Comparison of ENCODE assay signal across 8 cellular contexts in the genomic region with DNA sequence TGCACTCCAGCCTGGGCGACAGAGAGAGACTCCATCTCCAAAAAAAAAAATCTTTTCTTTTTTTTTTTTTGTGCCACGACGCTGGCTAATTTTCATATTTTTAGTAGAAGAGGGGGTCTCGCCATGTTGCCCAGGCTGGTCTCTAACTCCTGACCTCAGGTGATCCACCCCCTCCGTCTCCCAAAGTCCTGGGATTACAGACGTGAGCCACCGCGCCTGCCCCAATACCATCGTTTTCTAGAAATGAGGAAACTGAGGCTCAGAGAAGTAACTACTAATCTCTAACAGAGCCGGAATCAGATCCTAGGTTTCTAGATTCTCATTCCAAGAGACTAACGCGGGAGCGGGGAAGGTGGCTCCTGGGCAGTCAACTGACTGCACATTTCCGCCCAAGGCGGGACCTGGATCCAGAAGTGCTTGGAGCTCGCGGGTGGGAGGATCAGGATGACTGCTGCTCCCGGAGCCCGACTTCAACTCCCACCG. TPM values are rescaled to one million over a fixed set of nuclear protein-coding genes. Genes with fewer than 3 reads are reported as not detected.
DNase-seq lines count a peak whose midpoint lies in the region; ATAC-seq and TF ChIP-seq lines count a peak whose summit lies in the region.

No MANE protein-coding gene starts in this region.

- no peak for TF ChIP-seq POLR2A in gastroesophageal sphincter (IDR thresholded peaks at IDR 0.05)
- no peak for TF ChIP-seq POLR2A in prostate gland (IDR thresholded peaks at IDR 0.05)

- 0% methylated on average over 1 of the region's 20 CpGs; no CpG with 5 or more reads in 1 of the 2 donors for WGBS in gastroesophageal sphincter (ENCODE audit: low coverage in 1 of 2), 2 donors
- under 1% methylated on average over 19 of the region's 20 CpGs for WGBS in prostate gland

- ATAC-seq in HG03095 (IDR thresholded peaks at IDR 0.05; ENCODE audit: unreplicated experiment) (peak; percentile 18), gastroesophageal sphincter (peak; percentile 55)

- TF ChIP-seq CTCF in WERI-Rb-1 (IDR thresholded peaks at IDR 0.05; ENCODE audit: low read depth, low read length) = no peak
- TF ChIP-seq CTCF in gastroesophageal sphincter (IDR thresholded peaks at IDR 0.05) = no peak
- no peak for TF ChIP-seq CTCF in prostate gland (IDR thresholded peaks at IDR 0.05)

- no peaks in the 10 kb centered on the region for H3K27me3 ChIP-seq in WERI-Rb-1 (ENCODE audit: insufficient read depth, low read depth, severe bottlenecking)
- H3K27me3 ChIP-seq in gastroesophageal sphincter = no peaks in the 10 kb centered on the region
- no peaks in the 10 kb centered on the region for H3K27me3 ChIP-seq in prostate gland (replicated peaks; ENCODE audit: insufficient read depth)

- no peaks in the 10 kb centered on the region for H3K9me3 ChIP-seq in WERI-Rb-1 (ENCODE audit: severe bottlenecking)
- H3K9me3 ChIP-seq in gastroesophageal sphincter = no peaks in the 10 kb centered on the region
- H3K9me3 ChIP-seq in prostate gland = no peaks in the 10 kb centered on the region

- TF ChIP-seq EP300 in gastroesophageal sphincter (IDR thresholded peaks at IDR 0.05) = no peak

- H3K4me1 ChIP-seq in gastroesophageal sphincter (peaks cover 0 to 36% (median 10%) of the 10 kb centered on the region in 3 donors), prostate gland (replicated peaks) (peaks cover 5% of the 10 kb centered on the region)

- DNase-seq in NCI-H2227 treated with DMSO at 0.1 percent for 48 hours (lab: John Stamatoyannopoulos, UW) (peak; percentile 97), NCI-H2227 (lab: John Stamatoyannopoulos, UW; ENCODE audit: unreplicated experiment) (no peak), WERI-Rb-1 (no peak), prostate gland (ENCODE audit: low spot score) (no peak), germinal center (ENCODE audit: low spot score) (no peak), epidermal melanocyte (ENCODE audit: insufficient read length, low spot score) (no peak)

- no peaks in the 10 kb centered on the region for H3K36me3 ChIP-seq in WERI-Rb-1
- peaks cover 0 to 9% of the 10 kb centered on the region in 2 donors for H3K36me3 ChIP-seq in gastroesophageal sphincter
- no peaks in the 10 kb centered on the region for H3K36me3 ChIP-seq in prostate gland

- H3K4me3 ChIP-seq in WERI-Rb-1 (ENCODE audit: low read depth, low read length) = peak overlapping the region; percentile 90
- peak overlapping the region; percentile 67 to 73 for H3K4me3 ChIP-seq in gastroesophageal sphincter
- peak overlapping the region; percentile 65 to 89 for H3K4me3 ChIP-seq in prostate gland

- peak overlapping the region; percentile 95 for H3K27ac ChIP-seq in WERI-Rb-1
- H3K27ac ChIP-seq in gastroesophageal sphincter = peak overlapping the region; percentile 69 to 97 (median 94)
- peak overlapping the region; percentile 94 to 97 for H3K27ac ChIP-seq in prostate gland

- intact Hi-C loops in prostate gland (cut with DNase I) = loop anchor here (1.0 to 2.0 kb wide), 2 partner anchors 51 to 236 kb away; a partner anchor contains a TSS

RNA-seq across cellular contexts. Expression of a gene that starts 13.6 kb away (rescaled TPM):
- 10 to 100 TPM; 33.9 to 58.4 (median 41.9) TPM for total RNA-seq in gastroesophageal sphincter
- 100 to 1,000 TPM in 1 of 2 donors, 10 to 100 TPM in 1; 70.9 to 101 TPM for total RNA-seq in prostate gland

RNA-seq across cellular contexts. Expression of a gene that starts 27.8 kb away (rescaled TPM):
- total RNA-seq in gastroesophageal sphincter = 10 to 100 TPM; 25.6 to 61.6 (median 32.3) TPM
- 10 to 100 TPM; 35.9 to 75.3 TPM for total RNA-seq in prostate gland

RNA-seq across cellular contexts. Expression of a gene that starts 36.4 kb away (rescaled TPM):
- total RNA-seq in gastroesophageal sphincter = 10 to 100 TPM; 65.7 to 87.3 (median 74.4) TPM
- 100 to 1,000 TPM in 1 of 2 donors, 10 to 100 TPM in 1; 95.1 to 145 TPM for total RNA-seq in prostate gland

RNA-seq across cellular contexts. Expression of a gene that starts 50.6 kb away (rescaled TPM):
- total RNA-seq in gastroesophageal sphincter (10 to 100 TPM; 44.0 to 76.9 (median 64.8) TPM), prostate gland (100 to 1,000 TPM; 102 to 111 TPM)

RNA-seq across cellular contexts. Expression of a gene that starts 56.5 kb away (rescaled TPM):
- total RNA-seq in gastroesophageal sphincter (10 to 100 TPM in 1 of 4 donors, 1 to 10 TPM in 3; 6.1 to 21.7 (median 9.4) TPM), prostate gland (1 to 10 TPM; 2.5 to 2.6 TPM)
